Comparison of ENCODE assay signal across 1 cellular context in the genomic region with DNA sequence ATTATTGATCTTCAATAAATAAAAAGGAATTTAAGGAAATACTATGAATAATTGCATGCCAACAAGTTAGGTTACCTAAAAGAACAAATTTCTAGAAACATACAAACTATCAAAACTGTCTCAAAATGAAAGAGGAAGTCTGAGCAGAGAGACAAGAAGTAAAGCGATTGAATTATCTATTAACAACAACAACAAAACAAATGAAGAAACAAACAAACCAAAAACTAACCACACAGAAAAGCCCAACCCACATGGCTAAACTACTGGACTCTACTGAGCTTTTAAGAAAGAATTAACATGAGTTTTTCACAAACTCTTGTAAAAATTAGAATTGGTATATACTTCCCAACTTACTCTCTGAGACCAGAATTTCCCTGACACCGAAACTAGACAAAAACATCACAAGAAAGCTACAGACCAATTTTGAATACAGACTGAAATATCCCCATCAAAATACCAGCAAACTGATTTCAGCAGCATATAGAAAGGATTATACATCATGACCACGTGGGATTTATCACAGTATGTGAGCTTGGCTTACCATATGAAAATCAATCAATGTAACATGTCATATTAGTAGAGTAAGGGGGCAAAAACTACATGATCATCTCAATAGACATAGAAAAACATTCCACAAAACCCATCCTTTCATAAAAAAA.
TF ChIP-seq lines count a peak whose summit lies in the region.

No MANE protein-coding gene starts in this region.

TF ChIP-seq in GM12878, 131 proteins besides CTCF, POLR2A, EP300 and RAD21:
- no peak for TF ChIP-seq KAT2A (conservative IDR thresholded peaks at IDR 0.05; ENCODE audit: control insufficient read depth, low read depth, low read length)
- TF ChIP-seq MTA2 (IDR thresholded peaks at IDR 0.05; ENCODE audit: low read depth): peak; percentile 78
- TF ChIP-seq SUZ12 (IDR thresholded peaks at IDR 0.05; ENCODE audit: unreplicated experiment): no peak
- peak; percentile 73 for TF ChIP-seq JUNB (IDR thresholded peaks at IDR 0.05)
- TF ChIP-seq KDM1A (IDR thresholded peaks at IDR 0.05; ENCODE audit: borderline replicate concordance): no peak
- TF ChIP-seq RAD51 (IDR thresholded peaks at IDR 0.05): peak; percentile 25; the same call in 1 of the 2 replicates
- TF ChIP-seq, protein P1, sequence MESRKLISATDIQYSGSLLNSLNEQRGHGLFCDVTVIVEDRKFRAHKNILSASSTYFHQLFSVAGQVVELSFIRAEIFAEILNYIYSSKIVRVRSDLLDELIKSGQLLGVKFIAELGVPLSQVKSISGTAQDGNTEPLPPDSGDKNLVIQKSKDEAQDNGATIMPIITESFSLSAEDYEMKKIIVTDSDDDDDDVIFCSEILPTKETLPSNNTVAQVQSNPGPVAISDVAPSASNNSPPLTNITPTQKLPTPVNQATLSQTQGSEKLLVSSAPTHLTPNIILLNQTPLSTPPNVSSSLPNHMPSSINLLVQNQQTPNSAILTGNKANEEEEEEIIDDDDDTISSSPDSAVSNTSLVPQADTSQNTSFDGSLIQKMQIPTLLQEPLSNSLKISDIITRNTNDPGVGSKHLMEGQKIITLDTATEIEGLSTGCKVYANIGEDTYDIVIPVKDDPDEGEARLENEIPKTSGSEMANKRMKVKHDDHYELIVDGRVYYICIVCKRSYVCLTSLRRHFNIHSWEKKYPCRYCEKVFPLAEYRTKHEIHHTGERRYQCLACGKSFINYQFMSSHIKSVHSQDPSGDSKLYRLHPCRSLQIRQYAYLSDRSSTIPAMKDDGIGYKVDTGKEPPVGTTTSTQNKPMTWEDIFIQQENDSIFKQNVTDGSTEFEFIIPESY (IDR thresholded peaks at IDR 0.05): no peak
- TF ChIP-seq, protein P2, sequence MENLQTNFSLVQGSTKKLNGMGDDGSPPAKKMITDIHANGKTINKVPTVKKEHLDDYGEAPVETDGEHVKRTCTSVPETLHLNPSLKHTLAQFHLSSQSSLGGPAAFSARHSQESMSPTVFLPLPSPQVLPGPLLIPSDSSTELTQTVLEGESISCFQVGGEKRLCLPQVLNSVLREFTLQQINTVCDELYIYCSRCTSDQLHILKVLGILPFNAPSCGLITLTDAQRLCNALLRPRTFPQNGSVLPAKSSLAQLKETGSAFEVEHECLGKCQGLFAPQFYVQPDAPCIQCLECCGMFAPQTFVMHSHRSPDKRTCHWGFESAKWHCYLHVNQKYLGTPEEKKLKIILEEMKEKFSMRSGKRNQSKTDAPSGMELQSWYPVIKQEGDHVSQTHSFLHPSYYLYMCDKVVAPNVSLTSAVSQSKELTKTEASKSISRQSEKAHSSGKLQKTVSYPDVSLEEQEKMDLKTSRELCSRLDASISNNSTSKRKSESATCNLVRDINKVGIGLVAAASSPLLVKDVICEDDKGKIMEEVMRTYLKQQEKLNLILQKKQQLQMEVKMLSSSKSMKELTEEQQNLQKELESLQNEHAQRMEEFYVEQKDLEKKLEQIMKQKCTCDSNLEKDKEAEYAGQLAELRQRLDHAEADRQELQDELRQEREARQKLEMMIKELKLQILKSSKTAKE (IDR thresholded peaks at IDR 0.05; ENCODE audit: low read depth, poor library complexity, severe bottlenecking): peak; percentile 46
- peak; percentile 43; the same call in 1 of the 2 replicates for TF ChIP-seq NBN (IDR thresholded peaks at IDR 0.05)
- no peak for TF ChIP-seq RFX5 (IDR thresholded peaks at IDR 0.05; ENCODE audit: low read depth, low read length)
- TF ChIP-seq ATF2 (IDR thresholded peaks at IDR 0.05; ENCODE audit: low read length): peak; percentile 60
- 0 out of 2 replicates have a peak, but pooled peaks have one; percentile 15 for TF ChIP-seq MEF2A (IDR thresholded peaks at IDR 0.05; ENCODE audit: insufficient read depth, low read depth, low read length)
- no peak for TF ChIP-seq STAT3 (IDR thresholded peaks at IDR 0.05; ENCODE audit: low read depth, low read length)
- TF ChIP-seq, protein P3, sequence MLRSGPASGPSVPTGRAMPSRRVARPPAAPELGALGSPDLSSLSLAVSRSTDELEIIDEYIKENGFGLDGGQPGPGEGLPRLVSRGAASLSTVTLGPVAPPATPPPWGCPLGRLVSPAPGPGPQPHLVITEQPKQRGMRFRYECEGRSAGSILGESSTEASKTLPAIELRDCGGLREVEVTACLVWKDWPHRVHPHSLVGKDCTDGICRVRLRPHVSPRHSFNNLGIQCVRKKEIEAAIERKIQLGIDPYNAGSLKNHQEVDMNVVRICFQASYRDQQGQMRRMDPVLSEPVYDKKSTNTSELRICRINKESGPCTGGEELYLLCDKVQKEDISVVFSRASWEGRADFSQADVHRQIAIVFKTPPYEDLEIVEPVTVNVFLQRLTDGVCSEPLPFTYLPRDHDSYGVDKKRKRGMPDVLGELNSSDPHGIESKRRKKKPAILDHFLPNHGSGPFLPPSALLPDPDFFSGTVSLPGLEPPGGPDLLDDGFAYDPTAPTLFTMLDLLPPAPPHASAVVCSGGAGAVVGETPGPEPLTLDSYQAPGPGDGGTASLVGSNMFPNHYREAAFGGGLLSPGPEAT (IDR thresholded peaks at IDR 0.05; ENCODE audit: low read depth): peak; percentile 43; the same call in 1 of the 2 replicates
- no peak for TF ChIP-seq RCOR1 (conservative IDR thresholded peaks at IDR 0.05; ENCODE audit: low read depth, low read length)
- TF ChIP-seq NKRF (conservative IDR thresholded peaks at IDR 0.05): no peak
- no peak for TF ChIP-seq MEF2B (IDR thresholded peaks at IDR 0.05; ENCODE audit: partially characterized antibody, poor library complexity, severe bottlenecking)
- TF ChIP-seq, protein P4, sequence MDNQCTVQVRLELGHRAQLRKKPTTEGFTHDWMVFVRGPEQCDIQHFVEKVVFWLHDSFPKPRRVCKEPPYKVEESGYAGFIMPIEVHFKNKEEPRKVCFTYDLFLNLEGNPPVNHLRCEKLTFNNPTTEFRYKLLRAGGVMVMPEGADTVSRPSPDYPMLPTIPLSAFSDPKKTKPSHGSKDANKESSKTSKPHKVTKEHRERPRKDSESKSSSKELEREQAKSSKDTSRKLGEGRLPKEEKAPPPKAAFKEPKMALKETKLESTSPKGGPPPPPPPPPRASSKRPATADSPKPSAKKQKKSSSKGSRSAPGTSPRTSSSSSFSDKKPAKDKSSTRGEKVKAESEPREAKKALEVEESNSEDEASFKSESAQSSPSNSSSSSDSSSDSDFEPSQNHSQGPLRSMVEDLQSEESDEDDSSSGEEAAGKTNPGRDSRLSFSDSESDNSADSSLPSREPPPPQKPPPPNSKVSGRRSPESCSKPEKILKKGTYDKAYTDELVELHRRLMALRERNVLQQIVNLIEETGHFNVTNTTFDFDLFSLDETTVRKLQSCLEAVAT (IDR thresholded peaks at IDR 0.05): 0 out of 2 replicates have a peak, but pooled peaks have one; percentile 44
- TF ChIP-seq SPI1 (IDR thresholded peaks at IDR 0.05; ENCODE audit: borderline replicate concordance, insufficient read depth, low read depth, low read length): peak; percentile 80
- TF ChIP-seq ZNF217 (IDR thresholded peaks at IDR 0.05): 0 out of 2 replicates have a peak, but pooled peaks have one; percentile 15
- TF ChIP-seq NFIC (IDR thresholded peaks at IDR 0.05; ENCODE audit: low read depth, low read length): 0 out of 2 replicates have a peak, but pooled peaks have one; percentile 62
- TF ChIP-seq SMARCA5 (IDR thresholded peaks at IDR 0.05): no peak
- TF ChIP-seq IKZF2 (IDR thresholded peaks at IDR 0.05): peak; percentile 47 to 60; a peak in 3 of 4 replicates
- TF ChIP-seq RB1 (IDR thresholded peaks at IDR 0.05; ENCODE audit: borderline replicate concordance): no peak
- peak; percentile 67 for TF ChIP-seq RUNX3 (IDR thresholded peaks at IDR 0.05; ENCODE audit: low read length)
- TF ChIP-seq DPF2 (IDR thresholded peaks at IDR 0.05): peak; percentile 62; the same call in 1 of the 2 replicates
- no peak; the same call in 1 of the 2 replicates for TF ChIP-seq BACH1 (IDR thresholded peaks at IDR 0.05; ENCODE audit: borderline replicate concordance)
- TF ChIP-seq BMI1 (IDR thresholded peaks at IDR 0.05; ENCODE audit: borderline replicate concordance): peak; percentile 35; the same call in 1 of the 2 replicates
